In the genomic region with DNA sequence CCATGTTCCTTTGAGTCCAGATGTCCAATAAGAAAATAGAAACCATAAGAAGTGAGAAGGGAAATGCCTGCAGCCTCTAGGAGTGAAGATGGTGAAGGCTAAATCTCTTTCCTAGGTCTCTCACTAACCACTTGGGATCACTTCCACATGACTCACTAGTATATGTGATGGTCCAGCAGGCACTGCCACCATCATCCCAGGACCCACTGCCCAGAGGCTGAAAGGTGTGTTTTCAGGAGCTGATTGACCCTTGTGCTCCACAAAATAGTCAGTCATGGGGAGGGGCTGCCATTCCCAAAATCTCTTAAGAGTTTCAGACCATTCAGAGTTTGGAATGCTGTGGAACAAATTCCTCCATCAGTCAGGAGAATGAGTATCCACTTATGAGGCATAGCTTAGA, we compare ENCODE assay signal across 23 cellular contexts.
"Had no signal": no experiment of that assay in that cellular context is flagged by ENCODE, and none has a peak within 500 bp of the region (broad histone marks: within the 10 kb centered on the region; RNA-seq: fewer than 3 reads in every experiment).

No MANE protein-coding gene starts in this region.

- H3K9me3 Mint-ChIP-seq: memory B cell; mesothelial cell of epicardium; stimulated activated naive B cell treated with anti-CD40 and anti-IgM and Interleukin-4, amounts not matched to agents 10 μg/mL and 1 μg/mL and 100 μg/mL, for 72 hours; stimulated activated naive CD8-positive, alpha-beta T cell treated with anti-CD3 and anti-CD28 coated beads, Interleukin-15, amount 100 ng/mL, for 72 hours had no signal

- H3K4me1 ChIP-seq: psoas muscle, testis, tibial nerve had no signal

- ATAC-seq: heart left ventricle; left lung; lower lobe of right lung; psoas muscle; right lobe of liver; stimulated activated naive B cell treated with anti-CD40 and anti-IgM and Interleukin-4, amounts not matched to agents 10 μg/mL and 1 μg/mL and 100 μg/mL, for 72 hours; stimulated activated naive CD8-positive, alpha-beta T cell treated with anti-CD3 and anti-CD28 coated beads, Interleukin-15, amount 100 ng/mL, for 72 hours had no signal

- DNase-seq: dorsolateral prefrontal cortex; effector CD8-positive, alpha-beta T cell; heart left ventricle; hippocampal formation; kidney glomerular epithelial cell; left lung; lower lobe of right lung; psoas muscle; retina; right lobe of liver; spleen; stimulated activated CD4-positive, alpha-beta T cell treated with anti-CD3 and anti-CD28 coated beads, Interleukin-15, amount 100 ng/mL, for 24 hours; stimulated activated CD4-positive, alpha-beta T cell treated with anti-CD3 and anti-CD28 coated beads, Interleukin-1b, Interleukin-23, amount 100 ng/mL, for 48 hours; stimulated activated CD4-positive, alpha-beta T cell treated with anti-CD3 and anti-CD28 coated beads, Interleukin-4, amount 100 ng/mL, for 24 hours; stimulated activated naive B cell treated with anti-CD40 and anti-IgM and Interleukin-4, amounts not matched to agents 10 μg/mL and 1 μg/mL and 100 μg/mL, for 72 hours; stimulated activated naive CD8-positive, alpha-beta T cell treated with anti-CD3 and anti-CD28 coated beads, Interleukin-15, amount 100 ng/mL, for 72 hours; testis had no signal

- H3K36me3 ChIP-seq: heart left ventricle, left lung, lower lobe of right lung, neutrophil, right lobe of liver, tibial nerve had no signal

- H3K27me3 Mint-ChIP-seq: stimulated activated naive B cell treated with anti-CD40 and anti-IgM and Interleukin-4, amounts not matched to agents 10 μg/mL and 1 μg/mL and 100 μg/mL, for 72 hours; stimulated activated naive CD8-positive, alpha-beta T cell treated with anti-CD3 and anti-CD28 coated beads, Interleukin-15, amount 100 ng/mL, for 72 hours had no signal

- H3K4me3 Mint-ChIP-seq: memory B cell; mesothelial cell of epicardium; stimulated activated naive B cell treated with anti-CD40 and anti-IgM and Interleukin-4, amounts not matched to agents 10 μg/mL and 1 μg/mL and 100 μg/mL, for 72 hours; stimulated activated naive CD8-positive, alpha-beta T cell treated with anti-CD3 and anti-CD28 coated beads, Interleukin-15, amount 100 ng/mL, for 72 hours had no signal

- H3K36me3 Mint-ChIP-seq: memory B cell, mesothelial cell of epicardium had no signal

- H3K9me3 ChIP-seq: heart left ventricle, left lung, lower lobe of right lung, neutrophil, psoas muscle, right lobe of liver, spleen, testis, tibial nerve had no signal

- FAIRE-seq: frontal cortex had no signal

- H3K27ac Mint-ChIP-seq: memory B cell; mesothelial cell of epicardium; stimulated activated naive B cell treated with anti-CD40 and anti-IgM and Interleukin-4, amounts not matched to agents 10 μg/mL and 1 μg/mL and 100 μg/mL, for 72 hours had no signal

- H3K4me3 ChIP-seq: coronary artery, dorsolateral prefrontal cortex, heart left ventricle, left lung, lower lobe of right lung, psoas muscle, right lobe of liver, spleen, testis, tibial nerve had no signal

- H3K27ac ChIP-seq: coronary artery, heart left ventricle, left lung, lower lobe of right lung, neutrophil, psoas muscle, right lobe of liver, testis, tibial nerve had no signal

- H3K27me3 ChIP-seq: dorsolateral prefrontal cortex, heart left ventricle, left lung, neutrophil, right lobe of liver, spleen, testis, tibial nerve had no signal
